28 cellular contexts compared by ENCODE assay signal in genomic region chr1:37127254-37127748, GRCh38.
DNase-seq lines count a peak whose midpoint lies in the region; ATAC-seq, FAIRE-seq and TF ChIP-seq lines count a peak whose summit lies in the region.
"Had no signal": no experiment of that assay in that cellular context is flagged by ENCODE, and none has a peak within 500 bp of the region (broad histone marks: within the 10 kb centered on the region; RNA-seq: fewer than 3 reads in every experiment).

No MANE protein-coding gene starts in this region.

- no peak for TF ChIP-seq POLR2A in body of pancreas (IDR thresholded peaks at IDR 0.05)

- FAIRE-seq in bronchial epithelial cell (lab: Jason Lieb, UNC) (peak; percentile 28), pancreas (lab: Jason Lieb, UNC) (no peak)
- FAIRE-seq: A204.1, GM12878, GM12892, GM18507 had no signal

- H3K9ac ChIP-seq in mammary epithelial cell (ENCODE audit: insufficient read depth, low read length) = no peak overlapping the region
- H3K9ac ChIP-seq: BLaER1 had no signal

- no peak overlapping the region for H3K4me3 Mint-ChIP-seq in T-helper 17 cell
- H3K4me3 Mint-ChIP-seq: CD14-positive monocyte; CD4-positive, alpha-beta memory T cell; CD4-positive, CD25-positive, alpha-beta regulatory T cell; CD8-positive, alpha-beta memory T cell had no signal

- H3K27me3 ChIP-seq in mammary epithelial cell (ENCODE audit: insufficient read depth, low read length) (peaks cover 2% of the 10 kb centered on the region), body of pancreas (no peaks in the 10 kb centered on the region), bronchial epithelial cell (ENCODE audit: control insufficient read depth, insufficient read depth, low read length) (no peaks in the 10 kb centered on the region), pancreas (no peaks in the 10 kb centered on the region)
- H3K27me3 ChIP-seq: BE2C, BLaER1 had no signal

- 54% methylated on average over 3 of the region's 3 CpGs for WGBS in mammary epithelial cell (ENCODE audit: low coverage, missing lambda C conversion rate)
- 25 to 30% methylated on average over 3 of the region's 3 CpGs for WGBS in body of pancreas, 2 donors
- WGBS in pancreas, 2 donors = 21 to 36% methylated on average over 3 of the region's 3 CpGs

- no peaks in the 10 kb centered on the region for H3K9me3 ChIP-seq in mammary epithelial cell (replicated peaks; ENCODE audit: insufficient read depth, low read length)
- H3K9me3 ChIP-seq in body of pancreas = no peaks in the 10 kb centered on the region
- H3K9me3 ChIP-seq in pancreas = no peaks in the 10 kb centered on the region
- H3K9me3 ChIP-seq in T-helper 17 cell (ENCODE audit: control insufficient read depth, low read length, poor library complexity, severe bottlenecking) = no peaks in the 10 kb centered on the region
- H3K9me3 ChIP-seq: BE2C, BLaER1 had no signal

- H3K36me3 ChIP-seq in mammary epithelial cell (ENCODE audit: insufficient read depth, low read length) (no peaks in the 10 kb centered on the region), body of pancreas (replicated peaks in 1 of 2; ENCODE audit: insufficient read depth in 1 of 2, low read depth in 2 of 2) (no peaks in the 10 kb centered on the region), bronchial epithelial cell (ENCODE audit: control insufficient read depth, insufficient read depth, low read length) (no peaks in the 10 kb centered on the region), pancreas (no peaks in the 10 kb centered on the region)
- H3K36me3 ChIP-seq: BE2C, BLaER1 had no signal

- no peaks in the 10 kb centered on the region for H3K79me2 ChIP-seq in mammary epithelial cell (ENCODE audit: insufficient read depth, low read length)

- dilution Hi-C loops in mammary epithelial cell (cut with HindIII; ENCODE audit: low sequenced_read_pairs) = no loop called here

- intact Hi-C loops in mammary epithelial cell (cut with micrococcal nuclease) (no loop called here), body of pancreas (cut with DNase I) (no loop called here), pancreas (cut with DNase I) (no loop called here)

- TF ChIP-seq CTCF in mammary epithelial cell (conservative IDR thresholded peaks at IDR 0.05 in 1 of 2, IDR thresholded peaks at IDR 0.05 in 1 of 2; ENCODE audit: extremely low read depth in 1 of 2, insufficient read depth in 1 of 2, low read depth in 1 of 2, low read length in 2 of 2) = no peak
- no peak for TF ChIP-seq CTCF in body of pancreas (IDR thresholded peaks at IDR 0.05)
- no peak for TF ChIP-seq CTCF in bronchial epithelial cell (IDR thresholded peaks at IDR 0.05; ENCODE audit: insufficient read depth, low read length, severe bottlenecking)
- no peak for TF ChIP-seq CTCF in pancreas (IDR thresholded peaks at IDR 0.05)

- CTCF ChIA-PET in mammary epithelial cell (lab: Charles Lee; ENCODE audit: low non-redundant PET) = no interaction called here

- in situ Hi-C loops in T47D (cut with HindIII; ENCODE audit: low pct_unique_long_range_greater_than_20kb, low sequenced_read_pairs) (no loop called here), mammary epithelial cell (cut with MboI; ENCODE audit: low sequenced_read_pairs in 2 of 2) (no loop called here)

- BruUV-seq in mammary epithelial cell (replicated peaks; lab: Mats Ljungman, UMichigan) = no TSS peak

- H3K27ac ChIP-seq in mammary epithelial cell (ENCODE audit: insufficient read depth, low read depth, low read length) = no peak overlapping the region
- no peak overlapping the region for H3K27ac ChIP-seq in body of pancreas
- H3K27ac ChIP-seq in pancreas = no peak overlapping the region
- H3K27ac ChIP-seq: BLaER1 had no signal

- no peak overlapping the region for H3K27ac Mint-ChIP-seq in T-helper 17 cell
- H3K27ac Mint-ChIP-seq: CD14-positive monocyte; CD4-positive, alpha-beta memory T cell; CD4-positive, CD25-positive, alpha-beta regulatory T cell had no signal

- H2AFZ ChIP-seq in mammary epithelial cell (ENCODE audit: low read depth, low read length) = no peak overlapping the region

- no peak overlapping the region for H3K4me2 ChIP-seq in mammary epithelial cell (ENCODE audit: insufficient read depth, low read depth, low read length)
- H3K4me2 ChIP-seq: BLaER1 had no signal

- ATAC-seq in body of pancreas (no peak), pancreas (peak; percentile 27 to 86 (median 74)), T-helper 17 cell (no peak)
- ATAC-seq: GM12878 had no signal

- H3K4me1 ChIP-seq in mammary epithelial cell (ENCODE audit: insufficient read depth, low read length) (no peaks in the 10 kb centered on the region), body of pancreas (peaks cover 8% of the 10 kb centered on the region), pancreas (no peaks in the 10 kb centered on the region)
- H3K4me1 ChIP-seq: BLaER1 had no signal

- no peaks in the 10 kb centered on the region for H4K20me1 ChIP-seq in mammary epithelial cell (ENCODE audit: insufficient read depth, low read length)
- H4K20me1 ChIP-seq: BLaER1 had no signal

- peak; percentile 41 to 87 for DNase-seq in T47D (ENCODE audit: low read depth in 1 of 2, low spot score in 1 of 2)
- no peak for DNase-seq in mammary epithelial cell
- peak; percentile 17 to 51 (median 44) for DNase-seq in body of pancreas
- DNase-seq in bronchial epithelial cell (ENCODE audit: low read depth) = no peak
- peak in 4 of 6 donors; percentile 24 to 54 (median 46) for DNase-seq in pancreas
- DNase-seq in GOT3 (lab: John Stamatoyannopoulos, UW) = no peak
- no peak for DNase-seq in T-helper 17 cell
- DNase-seq: 8988T; ACHN; BE2C; C1 segment of cervical spinal cord; CD4-positive, alpha-beta memory T cell; CD4-positive, CD25-positive, alpha-beta regulatory T cell; CD8-positive, alpha-beta memory T cell; COR-L47; DMS 273 treated with DMSO at 0.1 percent for 48 hours; DMS153; DMS53; DMS79; DND-41; EL; GDM1 had no signal

- H3K4me3 ChIP-seq in mammary epithelial cell (replicated peaks in 1 of 3; ENCODE audit: insufficient read depth in 1 of 3, low read depth in 2 of 3, low read length in 3 of 3) (no peak overlapping the region), body of pancreas (no peak overlapping the region), bronchial epithelial cell (ENCODE audit: low read depth, low read length) (no peak overlapping the region), pancreas (no peak overlapping the region)
- H3K4me3 ChIP-seq: BLaER1, GM12878 had no signal

- no peaks in the 10 kb centered on the region for H3K36me3 Mint-ChIP-seq in T-helper 17 cell (ENCODE audit: low read depth)
- H3K36me3 Mint-ChIP-seq: CD14-positive monocyte; CD4-positive, alpha-beta memory T cell; CD4-positive, CD25-positive, alpha-beta regulatory T cell; CD8-positive, alpha-beta memory T cell had no signal

- peaks cover 45% of the 10 kb centered on the region for H3K27me3 Mint-ChIP-seq in T-helper 17 cell
- H3K27me3 Mint-ChIP-seq: CD4-positive, CD25-positive, alpha-beta regulatory T cell had no signal

- no peaks in the 10 kb centered on the region for H3K4me1 Mint-ChIP-seq in T-helper 17 cell
- H3K4me1 Mint-ChIP-seq: CD14-positive monocyte; CD4-positive, alpha-beta memory T cell; CD4-positive, CD25-positive, alpha-beta regulatory T cell; CD8-positive, alpha-beta memory T cell had no signal

Comparison
In these comparisons a context has a peak if more than half of its experiments do, and no peak if none do; other contexts are left out.
1. DNase-seq: peak in T47D (2 of 2), body of pancreas (4 of 4) and pancreas (4 of 6); none in mammary epithelial cell (single experiment), bronchial epithelial cell (single experiment), GOT3 (single experiment) and T-helper 17 cell (0 of 3).
2. ATAC-seq: peak in pancreas (4 of 4); none in body of pancreas (single experiment) and T-helper 17 cell (single experiment).